Comparison of ENCODE assay signal across 13 cellular contexts in genomic region chr1:170310931-170311330, GRCh38.
"Had no signal": no experiment of that assay in that cellular context is flagged by ENCODE, and none has a peak within 500 bp of the region (broad histone marks: within the 10 kb centered on the region; RNA-seq: fewer than 3 reads in every experiment).

No MANE protein-coding gene starts in this region.

- H3K36me3 ChIP-seq: cardiac muscle cell, colonic mucosa, tibial nerve had no signal

- H3K27me3 ChIP-seq: cardiac muscle cell, colonic mucosa, tibial nerve had no signal

- H3K4me3 Mint-ChIP-seq: activated naive CD8-positive, alpha-beta T cell treated with anti-CD3 and anti-CD28 coated beads, Interleukin-2, amount 10 ng/mL, durations not matched to agents 7 days and 5 days; stimulated activated effector memory CD8-positive, alpha-beta T cell treated with anti-CD3 and anti-CD28 coated beads, Interleukin-12 subunit alpha, Interleukin-12 subunit beta, amount 100 ng/mL, for 72 hours had no signal

- H3K4me3 ChIP-seq: cardiac muscle cell, colonic mucosa, tibial nerve had no signal

- H3K27ac Mint-ChIP-seq: activated naive CD8-positive, alpha-beta T cell treated with anti-CD3 and anti-CD28 coated beads, Interleukin-2, amount 10 ng/mL, durations not matched to agents 7 days and 5 days; stimulated activated effector memory CD8-positive, alpha-beta T cell treated with anti-CD3 and anti-CD28 coated beads, Interleukin-12 subunit alpha, Interleukin-12 subunit beta, amount 100 ng/mL, for 72 hours had no signal

- H3K36me3 Mint-ChIP-seq: activated naive CD8-positive, alpha-beta T cell treated with anti-CD3 and anti-CD28 coated beads, Interleukin-2, amount 10 ng/mL, durations not matched to agents 7 days and 5 days; stimulated activated effector memory CD8-positive, alpha-beta T cell treated with anti-CD3 and anti-CD28 coated beads, Interleukin-12 subunit alpha, Interleukin-12 subunit beta, amount 100 ng/mL, for 72 hours had no signal

- H3K4me1 Mint-ChIP-seq: activated naive CD8-positive, alpha-beta T cell treated with anti-CD3 and anti-CD28 coated beads, Interleukin-2, amount 10 ng/mL, durations not matched to agents 7 days and 5 days; stimulated activated effector memory CD8-positive, alpha-beta T cell treated with anti-CD3 and anti-CD28 coated beads, Interleukin-12 subunit alpha, Interleukin-12 subunit beta, amount 100 ng/mL, for 72 hours had no signal

- H3K9me3 Mint-ChIP-seq: activated naive CD8-positive, alpha-beta T cell treated with anti-CD3 and anti-CD28 coated beads, Interleukin-2, amount 10 ng/mL, durations not matched to agents 7 days and 5 days; stimulated activated effector memory CD8-positive, alpha-beta T cell treated with anti-CD3 and anti-CD28 coated beads, Interleukin-12 subunit alpha, Interleukin-12 subunit beta, amount 100 ng/mL, for 72 hours had no signal

- DNase-seq: activated CD4-positive, CD25-positive, alpha-beta regulatory T cell treated with anti-CD3 and anti-CD28 coated beads, Interleukin-2, amount 50 U/mL, for 72 hours; activated naive CD4-positive, alpha-beta T cell; activated naive CD8-positive, alpha-beta T cell treated with anti-CD3 and anti-CD28 coated beads, Interleukin-2, amount 10 ng/mL, durations not matched to agents 7 days and 5 days; activated T-cell treated with anti-CD3 and anti-CD28 coated beads for 4 hours; anterior cingulate cortex; colonic mucosa; foreskin melanocyte; T-helper 1 cell had no signal

- H3K4me1 ChIP-seq: colonic mucosa had no signal

- H3K9me3 ChIP-seq: colonic mucosa, tibial nerve had no signal

- ATAC-seq: esophagus mucosa; sciatic nerve; stimulated activated effector memory CD8-positive, alpha-beta T cell treated with anti-CD3 and anti-CD28 coated beads, Interleukin-12 subunit alpha, Interleukin-12 subunit beta, amount 100 ng/mL, for 72 hours had no signal

- H3K27ac ChIP-seq: cardiac muscle cell, colonic mucosa, tibial nerve had no signal
